15 cellular contexts compared by ENCODE assay signal in genomic region chr13:76683854-76684253, GRCh38.
"Had no signal": no experiment of that assay in that cellular context is flagged by ENCODE, and none has a peak within 500 bp of the region (broad histone marks: within the 10 kb centered on the region; RNA-seq: fewer than 3 reads in every experiment).

No MANE protein-coding gene starts in this region.

- H3K9me3 ChIP-seq: MG63, SK-N-SH had no signal

- DNase-seq: Karpas-422, KG1, MG63, NCI-H1092 treated with DMSO at 0.1 percent for 48 hours, NCI-H1436, NCI-H187, NCI-H2029 treated with DMSO at 0.1 percent for 48 hours, NCI-H2227 treated with DMSO at 0.1 percent for 48 hours, NCI-H446, NCI-H510A, NCI-H69, NCI-H774, SHP77, SK-N-SH had no signal

- H3K27ac ChIP-seq: RWPE1 had no signal

- H3K4me2 ChIP-seq: SK-N-SH had no signal

- H3K27me3 ChIP-seq: MG63 had no signal

- H3K36me3 ChIP-seq: MG63 had no signal

- H3K4me3 ChIP-seq: MG63 had no signal
